In the genomic region with DNA sequence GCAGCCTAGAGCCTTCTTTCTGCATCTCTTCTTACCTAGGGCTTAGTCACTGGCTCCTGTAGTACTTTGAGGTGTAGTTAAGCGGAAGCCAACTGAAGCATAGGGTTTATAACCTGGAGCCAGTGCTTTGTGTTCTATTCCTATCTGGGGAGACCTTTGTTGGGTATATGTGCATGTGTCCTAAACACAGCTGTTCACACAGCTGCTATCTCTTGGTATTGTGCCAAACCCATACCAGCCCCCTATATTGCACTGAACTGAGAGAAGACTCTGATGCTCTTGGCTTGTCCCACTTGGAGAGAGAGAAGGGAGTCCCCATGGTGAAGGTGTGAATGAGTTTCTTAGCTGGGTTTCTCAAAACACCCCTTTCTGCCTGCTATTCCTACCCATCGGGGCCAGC, we compare ENCODE assay signal across 23 cellular contexts. TPM values are rescaled to one million over a fixed set of nuclear protein-coding genes. Genes with fewer than 3 reads are reported as not detected.
DNase-seq lines count a peak whose midpoint lies in the region; TF ChIP-seq lines count a peak whose summit lies in the region.
"Had no signal": no experiment of that assay in that cellular context is flagged by ENCODE, and none has a peak within 500 bp of the region (broad histone marks: within the 10 kb centered on the region; RNA-seq: fewer than 3 reads in every experiment).

No MANE protein-coding gene starts in this region.

- H3K27ac ChIP-seq in dorsolateral prefrontal cortex = peak overlapping the region in 33 of 59 donors; percentile 8 to 66 (median 38)
- no peak overlapping the region for H3K27ac ChIP-seq in substantia nigra (ENCODE audit: low read depth, low read length, poor library complexity, severe bottlenecking)
- H3K27ac ChIP-seq: A549, KMS-11, RWPE1 had no signal

- H3K27me3 ChIP-seq in dorsolateral prefrontal cortex = no peaks in the 10 kb centered on the region

- peak; percentile 25 for DNase-seq in NCI-H146 (lab: John Stamatoyannopoulos, UW)
- no peak for DNase-seq in NCI-H146 treated with DMSO at 0.1 percent for 48 hours (lab: John Stamatoyannopoulos, UW; ENCODE audit: unreplicated experiment)
- peak; percentile 52 for DNase-seq in COLO668 (lab: John Stamatoyannopoulos, UW; ENCODE audit: unreplicated experiment)
- DNase-seq in NCI-H2171 (lab: John Stamatoyannopoulos, UW) = peak; percentile 46
- DNase-seq in dorsolateral prefrontal cortex = no peak
- no peak for DNase-seq in HT-29 (ENCODE audit: low spot score)
- no peak for DNase-seq in activated CD4-positive, alpha-beta T cell treated with anti-CD3 and anti-CD28 coated beads for 1 hour
- DNase-seq in substantia nigra (lab: John Stamatoyannopoulos, UW) = no peak
- DNase-seq: COR-L47; EL; GF-D8; GOT3; HCEC 1CT; IMR-90; NCI-H1436; NCI-H2081; NCI-H510A; NK-92 treated with Interleukin-12 subunit alpha and Interleukin-12 subunit beta, amount 100 ng/mL, for 24 hours; SHP77 treated with DMSO at 0.1 percent for 48 hours; SK-N-SH had no signal

- intact Hi-C loops in dorsolateral prefrontal cortex (cut with DNase I) = no loop called here

- H3K4me3 ChIP-seq in dorsolateral prefrontal cortex = no peak overlapping the region
- H3K4me3 ChIP-seq: A549 had no signal

- TF ChIP-seq CTCF in dorsolateral prefrontal cortex (IDR thresholded peaks at IDR 0.05 in 54 of 56, conservative IDR thresholded peaks at IDR 0.05 in 2 of 56; ENCODE audit: low read depth in 1 of 56, partially characterized antibody in 56 of 56) = no peak

RNA-seq across cellular contexts. Expression of gene NFASC, which starts 17.2 kb away (rescaled TPM):
- total RNA-seq in dorsolateral prefrontal cortex = 100 to 1,000 TPM; 229 to 728 (median 364) TPM
- not detected in 2 replicates for total RNA-seq in HT-29 (2014; rRNA removed; shearing (Covaris generic))

Comparison
In these comparisons a context has a peak if more than half of its experiments do, and no peak if none do; other contexts are left out.
1. DNase-seq: peak in NCI-H146 (single experiment), COLO668 (single experiment) and NCI-H2171 (single experiment); none in NCI-H146 treated with DMSO at 0.1 percent for 48 hours (single experiment), dorsolateral prefrontal cortex (0 of 10), HT-29 (single experiment), activated CD4-positive, alpha-beta T cell treated with anti-CD3 and anti-CD28 coated beads for 1 hour (single experiment) and substantia nigra (0 of 49).
2. RNA of gene NFASC, which starts 17.2 kb away (total RNA-seq): 229 to 728 TPM in dorsolateral prefrontal cortex; not detected in HT-29; every median in the first group is over 100 times any median in the second.